ENCODE assay signal across 8 cellular contexts in the genomic region with DNA sequence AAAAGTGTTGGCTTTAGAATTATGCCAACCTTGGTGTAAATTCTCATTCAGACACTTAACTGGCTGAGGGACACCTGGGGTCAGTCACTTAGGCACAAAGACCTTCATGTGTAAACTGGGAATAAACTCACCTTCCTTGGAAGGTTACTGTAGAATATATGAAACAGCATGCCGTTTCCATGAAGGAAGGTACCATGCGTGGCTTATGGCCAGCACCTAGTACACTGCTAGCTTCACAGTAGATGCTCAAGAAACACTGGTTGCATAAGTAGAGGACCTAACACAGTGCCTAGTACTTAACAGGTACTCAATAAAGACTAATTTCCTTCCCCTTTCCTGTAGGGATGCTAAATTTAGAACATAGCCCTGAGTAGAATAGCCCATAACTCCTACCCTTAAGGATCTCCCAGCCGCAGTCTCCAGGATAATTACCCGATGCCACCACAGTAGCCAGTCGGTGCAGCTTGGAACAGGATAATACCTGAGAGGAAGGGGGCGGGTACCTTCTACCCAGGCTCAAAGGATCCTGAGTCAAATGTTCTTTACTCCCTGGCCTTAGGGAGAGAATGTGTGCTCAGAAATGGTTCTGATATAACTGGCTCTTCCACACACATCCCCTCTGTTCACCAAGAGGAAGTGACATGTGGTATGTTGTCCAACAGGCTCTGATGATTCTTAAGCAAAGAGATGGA. TPM values are rescaled to one million over a fixed set of nuclear protein-coding genes. Genes with fewer than 3 reads are reported as not detected.
DNase-seq lines count a peak whose midpoint lies in the region; ATAC-seq, FAIRE-seq and TF ChIP-seq lines count a peak whose summit lies in the region.

No MANE protein-coding gene starts in this region.

- H3K4me3 Mint-ChIP-seq in CD14-positive monocyte: no peak overlapping the region

- H3F3A ChIP-seq in GM23248 (ENCODE audit: insufficient read depth): peaks cover 18% of the 10 kb centered on the region

- DNase-seq in GM23248 (no peak), RCC 7860 (ENCODE audit: low spot score) (peak; percentile 49), retinal pigment epithelial cell (ENCODE audit: low read depth) (no peak), CD14-positive monocyte (ENCODE audit: low spot score) (no peak), SK-N-DZ (ENCODE audit: low spot score) (no peak)

- no peak overlapping the region for H2AFZ ChIP-seq in GM23248

- H3K27ac Mint-ChIP-seq in CD14-positive monocyte: peak overlapping the region in 3 of 7 donors; percentile 44 to 79 (median 75)

- H3K9ac ChIP-seq in GM23248: no peak overlapping the region

- H3K4me1 ChIP-seq in GM23248 (ENCODE audit: insufficient read depth): peaks cover 54% of the 10 kb centered on the region
- peaks cover 13 to 20% of the 10 kb centered on the region in 2 donors for H3K4me1 ChIP-seq in esophagus (ENCODE audit: control insufficient read depth in 2 of 2, insufficient read depth in 2 of 2, low read length in 1 of 2)

- no peak for FAIRE-seq in RCC 7860 (lab: Jason Lieb, UNC)

- no peaks in the 10 kb centered on the region for H3K9me2 ChIP-seq in GM23248 (ENCODE audit: insufficient read depth)

- H4K20me1 ChIP-seq in GM23248 (ENCODE audit: insufficient read depth): no peaks in the 10 kb centered on the region

- H3K36me3 Mint-ChIP-seq in CD14-positive monocyte: peaks cover 65 to 74% of the 10 kb centered on the region in 2 donors

- no peak overlapping the region; the same call in 1 of the 2 replicates for H3K27ac ChIP-seq in GM23248
- peak overlapping the region; percentile 94 to 95 for H3K27ac ChIP-seq in esophagus (ENCODE audit: low read depth in 2 of 2, low read length in 1 of 2)

- H3K4me2 ChIP-seq in GM23248 (ENCODE audit: unreplicated experiment): peak overlapping the region; percentile 98

- H3K4me1 Mint-ChIP-seq in CD14-positive monocyte: peaks cover 59% of the 10 kb centered on the region

- H3K27me3 Mint-ChIP-seq in CD14-positive monocyte (ENCODE audit: low read depth in 3 of 3): peaks cover 0 to 3% (median 2%) of the 10 kb centered on the region in 3 donors

- no peaks in the 10 kb centered on the region for H3K9me3 Mint-ChIP-seq in CD14-positive monocyte

- H3K4me3 ChIP-seq in GM23248: peak overlapping the region; percentile 86
- peak overlapping the region; percentile 77 to 91 for H3K4me3 ChIP-seq in esophagus (ENCODE audit: low read depth in 1 of 2, low read length in 2 of 2)
- H3K4me3 ChIP-seq in retinal pigment epithelial cell (ENCODE audit: low read length): peak overlapping the region; percentile 73

- in situ Hi-C loops in GM23248 (cut with MboI): no loop called here

- ATAC-seq in GM18873 (IDR thresholded peaks at IDR 0.05; ENCODE audit: low FRiP score, unreplicated experiment) (no peak), HG02938 (IDR thresholded peaks at IDR 0.05; ENCODE audit: unreplicated experiment) (no peak)

- TF ChIP-seq CTCF in retinal pigment epithelial cell (conservative IDR thresholded peaks at IDR 0.05; ENCODE audit: low read depth, low read length): no peak
- TF ChIP-seq CTCF in CD14-positive monocyte (IDR thresholded peaks at IDR 0.05): no peak

- whole genome bisulfite sequencing in GM23248 (ENCODE audit: low coverage in 1 of 2, low lambda C conversion rate in 2 of 2, missing lambda C conversion rate in 2 of 2), 2 experiments: 97 to 99% methylated on average over 6 of the region's 6 CpGs
- WGBS in esophagus, 2 donors: 32 to 34% methylated on average over 6 of the region's 6 CpGs

- H3K27me3 ChIP-seq in GM23248 (replicated peaks; ENCODE audit: insufficient read depth) (no peaks in the 10 kb centered on the region), esophagus (ENCODE audit: control insufficient read depth in 1 of 2, insufficient read depth in 2 of 2, low read length in 2 of 2) (no peaks in the 10 kb centered on the region)

- intact Hi-C loops in CD14-positive monocyte (cut with micrococcal nuclease): loop anchor here in 1 of 2 donors (10.0 kb wide), 1 partner anchor 194 kb away; no protein-coding TSS in a partner anchor

- H3K9me3 ChIP-seq in GM23248 (ENCODE audit: low read depth) (no peaks in the 10 kb centered on the region), esophagus (ENCODE audit: control insufficient read depth in 2 of 2, insufficient read depth in 1 of 2, low read depth in 1 of 2, low read length in 1 of 2) (no peaks in the 10 kb centered on the region)

- H3K36me3 ChIP-seq in GM23248 (ENCODE audit: low read depth): peaks cover 2% of the 10 kb centered on the region; the same call in 1 of the 2 replicates
- H3K36me3 ChIP-seq in esophagus (ENCODE audit: control insufficient read depth in 2 of 2, insufficient read depth in 2 of 2, low read length in 1 of 2): peaks cover 0 to 3% of the 10 kb centered on the region in 2 donors

- H3K79me2 ChIP-seq in GM23248 (ENCODE audit: insufficient read depth): peaks cover 92% of the 10 kb centered on the region

RNA-seq across cellular contexts. Expression of gene BCL2L1, which starts 3.6 kb away (rescaled TPM):
- 83.8 and 95.1 TPM in 2 replicates for total RNA-seq in GM23248 (2014; rRNA removed; shearing (Covaris generic))
- 56.2 and 56.3 TPM in 2 replicates for polyA plus RNA-seq in GM23248 (2016; fragmentation: Nextera tagmentation; extraction: Ambion mirVana)
- polyA plus RNA-seq in esophagus: 10 to 100 TPM; 60.0 to 80.9 TPM
- polyA plus RNA-seq in CD14-positive monocyte: 10 to 100 TPM; 12.4 to 14.3 TPM
- 78.5 and 86.3 TPM in 2 replicates for polyA plus RNA-seq in SK-N-DZ (2014; cell fraction: cytosol; rRNA removed)
- polyA plus RNA-seq in SK-N-DZ (2014; cell fraction: nucleus; rRNA removed): 30.3 and 34.7 TPM in 2 replicates

RNA-seq across cellular contexts. Expression of gene TPX2, which starts 20.0 kb away (rescaled TPM):
- total RNA-seq in GM23248 (2014; rRNA removed; shearing (Covaris generic)): 35.5 and 39.6 TPM in 2 replicates
- 37.6 and 37.7 TPM in 2 replicates for polyA plus RNA-seq in GM23248 (2016; fragmentation: Nextera tagmentation; extraction: Ambion mirVana)
- polyA plus RNA-seq in esophagus: 10 to 100 TPM in 1 of 2 donors, 1 to 10 TPM in 1; 9.1 to 13.6 TPM
- under 1 TPM in 1 of 2 donors, not detected in 1; 0.06 TPM for polyA plus RNA-seq in CD14-positive monocyte
- polyA plus RNA-seq in SK-N-DZ (2014; cell fraction: cytosol; rRNA removed): 121 and 138 TPM in 2 replicates
- polyA plus RNA-seq in SK-N-DZ (2014; cell fraction: nucleus; rRNA removed): 484 and 677 TPM in 2 replicates

Comparison
In these comparisons a context has a peak if more than half of its experiments do, and no peak if none do; other contexts are left out.
1. RNA of gene TPX2, which starts 20.0 kb away (polyA plus RNA-seq): 37.6 to 37.7 TPM in GM23248 and 9.1 to 13.6 TPM in esophagus; 0.06 TPM in CD14-positive monocyte; every median in the first group is over 4 times any median in the second.
2. Peak in every context shown above with its lines, with median percentiles within 50 percentile points of each other: H3K4me3 ChIP-seq.